ENCODE assay signal across 29 cellular contexts in the genomic region with DNA sequence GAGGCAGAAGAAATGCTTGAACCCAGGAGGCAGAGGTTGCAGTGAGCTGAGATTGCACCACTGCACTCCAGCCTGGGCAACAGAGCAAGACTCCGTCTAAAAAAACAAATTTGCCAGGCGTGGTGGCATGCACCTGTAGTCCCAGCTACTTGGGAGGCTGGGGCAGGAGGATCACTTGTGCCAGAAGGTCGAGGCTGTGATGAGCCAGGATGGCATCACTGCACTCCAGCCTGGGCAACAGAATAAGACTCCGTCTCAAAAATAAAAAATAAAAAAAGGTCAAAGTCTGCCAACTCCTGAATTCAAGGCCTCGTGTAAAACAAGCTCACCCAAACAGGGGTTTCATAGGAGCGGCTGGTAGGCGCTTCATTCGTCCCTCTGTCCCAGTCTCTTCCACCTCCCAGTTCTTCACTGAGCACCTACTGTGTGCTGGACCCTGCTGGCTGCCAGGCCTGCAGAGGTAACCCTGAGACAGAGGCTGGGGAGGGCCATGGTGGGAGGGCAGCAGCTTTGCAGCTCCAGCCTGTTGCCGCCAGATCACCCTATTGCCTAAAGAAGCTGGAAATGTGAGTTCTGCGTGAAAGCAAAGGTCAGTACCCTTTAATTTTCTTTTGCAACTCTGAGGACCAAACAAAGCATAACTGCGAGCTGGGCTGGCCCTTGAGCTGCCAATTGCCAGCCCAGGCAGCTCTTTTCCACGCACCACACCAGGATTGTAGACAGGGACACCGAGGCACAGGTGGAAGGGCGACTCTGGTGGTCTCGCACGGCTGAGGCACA.
"Had no signal": no experiment of that assay in that cellular context is flagged by ENCODE, and none has a peak within 500 bp of the region (broad histone marks: within the 10 kb centered on the region; RNA-seq: fewer than 3 reads in every experiment).

No MANE protein-coding gene starts in this region.

- H3K27ac ChIP-seq: ascending aorta, cardiac muscle cell, colonic mucosa, dorsolateral prefrontal cortex, gastrocnemius medialis, left ventricle myocardium inferior, parathyroid adenoma, psoas muscle, transverse colon, uterus, WERI-Rb-1 had no signal

- H3K9me3 Mint-ChIP-seq: activated naive CD4-positive, alpha-beta T cell treated with anti-CD3 and anti-CD28 coated beads, Interleukin-2, amount 10 ng/mL, durations not matched to agents 7 days and 5 days; activated naive CD8-positive, alpha-beta T cell treated with anti-CD3 and anti-CD28 coated beads, Interleukin-2, amount 10 ng/mL, durations not matched to agents 7 days and 5 days; T-helper 1 cell treated with Interleukin-12 subunit alpha and Interleukin-12 subunit beta and Interleukin-4 antibody, amounts not matched to agents 30 μg/mL and 1 μg/mL, for 36 hours had no signal

- H3K4me3 Mint-ChIP-seq: activated naive CD4-positive, alpha-beta T cell treated with anti-CD3 and anti-CD28 coated beads, Interleukin-2, amount 10 ng/mL, durations not matched to agents 7 days and 5 days; activated naive CD8-positive, alpha-beta T cell treated with anti-CD3 and anti-CD28 coated beads, Interleukin-2, amount 10 ng/mL, durations not matched to agents 7 days and 5 days; brain; nephron progenitor cell; T-helper 1 cell treated with Interleukin-12 subunit alpha and Interleukin-12 subunit beta and Interleukin-4 antibody, amounts not matched to agents 30 μg/mL and 1 μg/mL, for 36 hours had no signal

- ATAC-seq: activated CD4-positive, CD25-positive, alpha-beta regulatory T cell treated with anti-CD3 and anti-CD28 coated beads, Interleukin-2, amount 50 U/mL, for 24 hours; gastrocnemius medialis; psoas muscle had no signal

- H3K4me3 ChIP-seq: ascending aorta, cardiac muscle cell, colonic mucosa, dorsolateral prefrontal cortex, gastrocnemius medialis, left ventricle myocardium inferior, psoas muscle, smooth muscle cell, transverse colon, uterus had no signal

- H3K27me3 ChIP-seq: ascending aorta, cardiac muscle cell, colonic mucosa, gastrocnemius medialis, uterus had no signal

- DNase-seq: activated CD4-positive, alpha-beta T cell treated with anti-CD3 and anti-CD28 coated beads for 48 hours; activated CD4-positive, alpha-beta T cell treated with anti-CD3 and anti-CD28 coated beads, Interleukin-2, amount 50 U/mL, for 48 hours; activated CD8-positive, alpha-beta memory T cell treated with anti-CD3 and anti-CD28 coated beads for 24 hours; activated gamma-delta T cell; activated naive CD4-positive, alpha-beta T cell treated with anti-CD3 and anti-CD28 coated beads, Interleukin-2, amount 10 ng/mL, durations not matched to agents 7 days and 5 days; activated naive CD8-positive, alpha-beta T cell treated with anti-CD3 and anti-CD28 coated beads, Interleukin-2, amount 10 ng/mL, durations not matched to agents 7 days and 5 days; cerebellar nuclear complex; colonic mucosa; dorsolateral prefrontal cortex; effector memory CD4-positive, alpha-beta T cell; gastrocnemius medialis; glutamatergic neuron; left ventricle myocardium inferior; nephron progenitor cell; stimulated activated CD4-positive, alpha-beta T cell treated with anti-CD3 and anti-CD28 coated beads, Interleukin-15, amount 100 ng/mL, for 24 hours; stimulated activated CD4-positive, alpha-beta T cell treated with anti-CD3 and anti-CD28 coated beads, Interleukin-2, amount 100 ng/mL, for 24 hours; stimulated activated naive CD4-positive, alpha-beta T cell treated with Interleukin-2 at 50 U/mL for 16 hours; T1000; transverse colon; uterus; WERI-Rb-1 had no signal

- H3K27me3 Mint-ChIP-seq: brain had no signal

- H3K9me3 ChIP-seq: ascending aorta, colonic mucosa, gastrocnemius medialis, left ventricle myocardium inferior, psoas muscle, transverse colon, uterus had no signal

- H3K36me3 ChIP-seq: ascending aorta, cardiac muscle cell, colonic mucosa, gastrocnemius medialis, left ventricle myocardium inferior, transverse colon, uterus, WERI-Rb-1 had no signal

- H3K36me3 Mint-ChIP-seq: activated naive CD4-positive, alpha-beta T cell treated with anti-CD3 and anti-CD28 coated beads, Interleukin-2, amount 10 ng/mL, durations not matched to agents 7 days and 5 days had no signal

- H3K27ac Mint-ChIP-seq: activated naive CD4-positive, alpha-beta T cell treated with anti-CD3 and anti-CD28 coated beads, Interleukin-2, amount 10 ng/mL, durations not matched to agents 7 days and 5 days; activated naive CD8-positive, alpha-beta T cell treated with anti-CD3 and anti-CD28 coated beads, Interleukin-2, amount 10 ng/mL, durations not matched to agents 7 days and 5 days; brain; nephron progenitor cell; T-helper 1 cell treated with Interleukin-12 subunit alpha and Interleukin-12 subunit beta and Interleukin-4 antibody, amounts not matched to agents 30 μg/mL and 1 μg/mL, for 36 hours had no signal

- H3K4me1 ChIP-seq: colonic mucosa had no signal

- H3K9ac ChIP-seq: parathyroid adenoma had no signal
